1 cellular context compared by ENCODE assay signal in genomic region chr3:100760377-100760776, GRCh38.
TF ChIP-seq lines count a peak whose summit lies in the region.

No MANE protein-coding gene starts in this region.

TF ChIP-seq in GM12878, 131 proteins besides CTCF, POLR2A, EP300 and RAD21 (continued from another document):
- TF ChIP-seq MYC (IDR thresholded peaks at IDR 0.05; ENCODE audit: insufficient read depth, insufficient read length, insufficient replicate concordance, low read length, severe bottlenecking) (no peak), GABPA (IDR thresholded peaks at IDR 0.05; ENCODE audit: low read depth) (no peak), HDAC2 (IDR thresholded peaks at IDR 0.05) (no peak), EGR1 (IDR thresholded peaks at IDR 0.05; ENCODE audit: borderline replicate concordance in 1 of 2, low read depth in 2 of 2, low read length in 2 of 2) (no peak), TARDBP (IDR thresholded peaks at IDR 0.05; ENCODE audit: borderline replicate concordance) (no peak), ZBTB40 (IDR thresholded peaks at IDR 0.05; ENCODE audit: borderline replicate concordance) (no peak)
